ENCODE assay signal across 9 cellular contexts in the genomic region with DNA sequence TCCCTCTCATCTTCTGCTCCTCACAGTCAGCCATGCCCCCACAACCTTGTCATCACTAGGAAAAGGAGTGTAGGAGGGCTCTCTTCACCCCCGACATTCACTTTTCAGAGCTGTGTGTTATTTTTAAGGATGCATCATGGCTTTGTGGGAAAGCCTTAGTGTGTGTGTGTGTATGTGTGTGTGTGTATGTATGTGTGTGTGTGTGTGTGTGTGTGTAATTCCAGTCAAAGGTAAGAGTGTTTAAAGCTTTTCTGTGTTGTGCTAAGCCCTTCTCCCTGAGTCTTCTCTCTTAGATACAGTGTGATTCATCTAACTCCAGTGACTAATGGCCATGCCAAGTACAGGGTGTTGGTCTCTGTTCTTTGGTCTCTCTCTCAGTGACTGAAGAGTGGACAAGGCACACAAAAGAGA.
DNase-seq lines count a peak whose midpoint lies in the region; ATAC-seq and TF ChIP-seq lines count a peak whose summit lies in the region.
"Had no signal": no experiment of that assay in that cellular context is flagged by ENCODE, and none has a peak within 500 bp of the region (broad histone marks: within the 10 kb centered on the region; RNA-seq: fewer than 3 reads in every experiment).

No MANE protein-coding gene starts in this region.

- H3K4me3 ChIP-seq in GM23248 (no peak overlapping the region), RWPE2 (ENCODE audit: severe bottlenecking) (no peak overlapping the region), colonic mucosa (no peak overlapping the region)

- in situ Hi-C loops in GM23248 (cut with MboI): no loop called here

- H3K4me1 ChIP-seq in GM23248 (ENCODE audit: insufficient read depth) (peaks cover 60% of the 10 kb centered on the region), RWPE2 (ENCODE audit: insufficient read depth, poor library complexity, severe bottlenecking) (peaks cover 23% of the 10 kb centered on the region), colonic mucosa (no peaks in the 10 kb centered on the region)

- no peak for TF ChIP-seq CTCF in RWPE2 (IDR thresholded peaks at IDR 0.05; ENCODE audit: poor library complexity, severe bottlenecking)
- TF ChIP-seq CTCF in colonic mucosa (IDR thresholded peaks at IDR 0.05): no peak

- H3K4me2 ChIP-seq in GM23248 (ENCODE audit: unreplicated experiment): peak overlapping the region; percentile 26

- H3K27ac ChIP-seq in GM23248: peak overlapping the region; percentile 47
- H3K27ac ChIP-seq in RWPE2 (ENCODE audit: poor library complexity, severe bottlenecking): no peak overlapping the region
- no peak overlapping the region for H3K27ac ChIP-seq in colonic mucosa

- no peaks in the 10 kb centered on the region for H4K20me1 ChIP-seq in GM23248 (ENCODE audit: insufficient read depth)

- H3K79me2 ChIP-seq in GM23248 (ENCODE audit: insufficient read depth): no peaks in the 10 kb centered on the region

- no peak overlapping the region for H2AFZ ChIP-seq in GM23248

- DNase-seq in GM23248 (peak; percentile 89), RWPE2 (ENCODE audit: low spot score) (no peak), fibroblast of peridontal ligament (ENCODE audit: extremely low read depth) (peak; percentile 60), putamen (ENCODE audit: low spot score) (peak; percentile 53), DMS53 (lab: John Stamatoyannopoulos, UW) (no peak), colonic mucosa (no peak)
- DNase-seq: DMS79, OCI-M1 had no signal

- peaks cover 69% of the 10 kb centered on the region for H3F3A ChIP-seq in GM23248 (ENCODE audit: insufficient read depth)

- no peaks in the 10 kb centered on the region for H3K9me2 ChIP-seq in GM23248 (ENCODE audit: insufficient read depth)

- H3K27me3 ChIP-seq in GM23248 (replicated peaks; ENCODE audit: insufficient read depth) (no peaks in the 10 kb centered on the region), RWPE2 (ENCODE audit: insufficient read depth, poor library complexity, severe bottlenecking) (no peaks in the 10 kb centered on the region), colonic mucosa (no peaks in the 10 kb centered on the region)

- H3K9ac ChIP-seq in GM23248 (no peak overlapping the region), colonic mucosa (ENCODE audit: low read depth in 2 of 2, low read length in 2 of 2) (no peak overlapping the region)

- intact Hi-C loops in colonic mucosa (cut with DNase I): no loop called here

- peak; percentile 87 for ATAC-seq in RWPE2 (ENCODE audit: low read depth)
- ATAC-seq in HG03571 (IDR thresholded peaks at IDR 0.05; ENCODE audit: unreplicated experiment): no peak

- H3K36me3 ChIP-seq in GM23248 (ENCODE audit: low read depth): no peaks in the 10 kb centered on the region
- H3K36me3 ChIP-seq in RWPE2 (ENCODE audit: low read depth): no peaks in the 10 kb centered on the region
- no peaks in the 10 kb centered on the region for H3K36me3 ChIP-seq in colonic mucosa

- H3K9me3 ChIP-seq in GM23248 (ENCODE audit: low read depth) (no peaks in the 10 kb centered on the region), RWPE2 (ENCODE audit: severe bottlenecking) (no peaks in the 10 kb centered on the region), colonic mucosa (no peaks in the 10 kb centered on the region)

- WGBS in GM23248 (ENCODE audit: low coverage in 1 of 2, low lambda C conversion rate in 2 of 2, missing lambda C conversion rate in 2 of 2), 2 experiments: 14 to 33% methylated on average over 1 of the region's 1 CpG

Comparison
In these comparisons a context has a peak if more than half of its experiments do, and no peak if none do; other contexts are left out.
1. DNase-seq: peak in GM23248 (single experiment), fibroblast of peridontal ligament (single experiment) and putamen (single experiment); none in RWPE2 (single experiment), DMS53 (single experiment) and colonic mucosa (single experiment).